Comparison of ENCODE assay signal across 10 cellular contexts in genomic region chr17:77434136-77435114, GRCh38.
A peak's percentile ranks its signal among the peaks of the same experiment; 100 is the strongest.
DNase-seq lines count a peak whose midpoint lies in the region; ATAC-seq and TF ChIP-seq lines count a peak whose summit lies in the region.
"Had no signal": no experiment of that assay in that cellular context is flagged by ENCODE, and none has a peak within 500 bp of the region (broad histone marks: within the 10 kb centered on the region; RNA-seq: fewer than 3 reads in every experiment).

No MANE protein-coding gene starts in this region.

- H3K14ac ChIP-seq in trophoblast cell (ENCODE audit: low read length), result no peak overlapping the region

- H3K9ac ChIP-seq in trophoblast cell (ENCODE audit: low read length), result no peak overlapping the region

- H2BK5ac ChIP-seq in trophoblast cell (ENCODE audit: low read depth, low read length, poor library complexity), result no peak overlapping the region

- WGBS in ectodermal cell, 2 experiments, result 90 to 91% methylated on average over 26 of the region's 26 CpGs
- WGBS in trophoblast cell (ENCODE audit: extremely low coverage, insufficient coverage, insufficient read length), result no CpG with 5 or more reads among the region's 26 CpGs

- H3K27me3 ChIP-seq in DOHH2 (ENCODE audit: control insufficient read depth, low read length) (no peaks in the 10 kb centered on the region), SJSA1 (replicated peaks) (no peaks in the 10 kb centered on the region), ectodermal cell (ENCODE audit: control insufficient read depth, insufficient read depth, low read length, poor library complexity, severe bottlenecking) (no peaks in the 10 kb centered on the region), trophoblast cell (ENCODE audit: insufficient read depth, low read length) (no peaks in the 10 kb centered on the region)
- H3K27me3 ChIP-seq: adrenal gland had no signal

- H3K9me3 ChIP-seq in DOHH2 (ENCODE audit: control insufficient read depth, insufficient read depth, low read length) (no peaks in the 10 kb centered on the region), SJSA1 (replicated peaks) (no peaks in the 10 kb centered on the region), ectodermal cell (ENCODE audit: control insufficient read depth, low read length) (no peaks in the 10 kb centered on the region), trophoblast cell (ENCODE audit: insufficient read depth, low read depth, low read length) (peaks cover 2% of the 10 kb centered on the region)
- H3K9me3 ChIP-seq: adrenal gland had no signal

- no peak overlapping the region for H2AK5ac ChIP-seq in trophoblast cell (ENCODE audit: low read length)

- no peak for TF ChIP-seq CTCF in DOHH2 (IDR thresholded peaks at IDR 0.05; ENCODE audit: low read depth, low read length, poor library complexity, severe bottlenecking)

- no peak overlapping the region for H4K8ac ChIP-seq in trophoblast cell (ENCODE audit: low read depth, low read length)

- no peak overlapping the region for H3K23ac ChIP-seq in trophoblast cell (ENCODE audit: low read length)

- H3K4ac ChIP-seq in trophoblast cell (ENCODE audit: low read depth, low read length), result no peak overlapping the region

- peaks cover 100% of the 10 kb centered on the region for H3K4me1 ChIP-seq in DOHH2 (ENCODE audit: control insufficient read depth, low read length)
- peaks cover 66% of the 10 kb centered on the region for H3K4me1 ChIP-seq in SJSA1 (replicated peaks)
- H3K4me1 ChIP-seq in ectodermal cell (ENCODE audit: control insufficient read depth, insufficient read depth, low read length), result peaks cover 83% of the 10 kb centered on the region
- peaks cover 20 to 33% of the 10 kb centered on the region in 2 experiments for H3K4me1 ChIP-seq in trophoblast cell (ENCODE audit: control insufficient read depth in 1 of 2, insufficient read depth in 2 of 2, low read length in 2 of 2)

- H3K79me2 ChIP-seq in DOHH2 (ENCODE audit: control insufficient read depth, low read length) (peaks cover 17% of the 10 kb centered on the region), trophoblast cell (ENCODE audit: control insufficient read depth, insufficient read depth, low read length, poor library complexity) (peaks cover 2% of the 10 kb centered on the region)

- no peak overlapping the region for H2BK12ac ChIP-seq in trophoblast cell (ENCODE audit: low read length)

- no peak overlapping the region for H2BK120ac ChIP-seq in trophoblast cell (ENCODE audit: insufficient read depth, low read length, poor library complexity)

- H3K27ac ChIP-seq in DOHH2 (ENCODE audit: low read depth, low read length) (peak overlapping the region; percentile 64), SJSA1 (peak overlapping the region; percentile 72), ectodermal cell (ENCODE audit: insufficient read depth, low read depth, low read length, poor library complexity, severe bottlenecking) (peak overlapping the region; percentile 6), trophoblast cell (ENCODE audit: low read depth, low read length) (no peak overlapping the region)

- no peak overlapping the region for H2AFZ ChIP-seq in trophoblast cell (ENCODE audit: insufficient read depth, low read length, poor library complexity)

- peaks cover 19% of the 10 kb centered on the region for H3F3A ChIP-seq in DOHH2 (ENCODE audit: control insufficient read depth, insufficient read depth)

- peak overlapping the region; percentile 8 for H3K18ac ChIP-seq in trophoblast cell (ENCODE audit: low read length)

- H4K91ac ChIP-seq in trophoblast cell (ENCODE audit: low read depth, low read length), result no peak overlapping the region

- no peak for DNase-seq in SJSA1 (ENCODE audit: low read depth in 1 of 2, low spot score in 2 of 2)
- no peak for DNase-seq in trophoblast cell
- DNase-seq in EL, result no peak
- DNase-seq: SW 1271 had no signal

- peaks cover 5% of the 10 kb centered on the region for H3K36me3 ChIP-seq in DOHH2 (ENCODE audit: control insufficient read depth, low read length)
- peaks cover 44% of the 10 kb centered on the region for H3K36me3 ChIP-seq in SJSA1
- no peaks in the 10 kb centered on the region for H3K36me3 ChIP-seq in ectodermal cell (ENCODE audit: control insufficient read depth, insufficient read depth, low read length)
- peaks cover 0 to 5% of the 10 kb centered on the region in 2 experiments for H3K36me3 ChIP-seq in trophoblast cell (ENCODE audit: control insufficient read depth in 1 of 2, insufficient read depth in 2 of 2, low read length in 2 of 2)
- H3K36me3 ChIP-seq: adrenal gland had no signal

- H3K79me1 ChIP-seq in trophoblast cell (ENCODE audit: low read length), result no peaks in the 10 kb centered on the region

- H3K4me2 ChIP-seq in DOHH2 (ENCODE audit: low read length) (peak overlapping the region; percentile 55), trophoblast cell (ENCODE audit: low read length) (no peak overlapping the region)

- H4K12ac ChIP-seq in trophoblast cell (ENCODE audit: low read depth, low read length), result no peak overlapping the region

- no peaks in the 10 kb centered on the region for H4K20me1 ChIP-seq in DOHH2 (ENCODE audit: control insufficient read depth, insufficient read depth, low read depth, low read length)

- peak overlapping the region; percentile 41 for H3K4me3 ChIP-seq in DOHH2 (ENCODE audit: low read length)
- H3K4me3 ChIP-seq in SJSA1, result peak overlapping the region; percentile 16
- H3K4me3 ChIP-seq in ectodermal cell (ENCODE audit: insufficient read depth, low read depth, low read length), result no peak overlapping the region
- H3K4me3 ChIP-seq in trophoblast cell (ENCODE audit: low read depth, low read length), result no peak overlapping the region
- H3K4me3 ChIP-seq: adrenal gland had no signal

- ATAC-seq in GM18511 (IDR thresholded peaks at IDR 0.05; ENCODE audit: unreplicated experiment), result no peak
- no peak for ATAC-seq in GM19463 (IDR thresholded peaks at IDR 0.05; ENCODE audit: unreplicated experiment)
- ATAC-seq in HG02840 (IDR thresholded peaks at IDR 0.05; ENCODE audit: low FRiP score, unreplicated experiment), result no peak

- no peaks in the 10 kb centered on the region for H3K9me2 ChIP-seq in DOHH2 (replicated peaks; ENCODE audit: control insufficient read depth, low read length)

Comparison
In these comparisons a context has a peak if more than half of its experiments do, and no peak if none do; other contexts are left out.
1. H3K4me3 ChIP-seq: peak in DOHH2 (single experiment) and SJSA1 (single experiment); none in ectodermal cell (single experiment) and trophoblast cell (single experiment).